Comparison of ENCODE assay signal across 11 cellular contexts in the genomic region with DNA sequence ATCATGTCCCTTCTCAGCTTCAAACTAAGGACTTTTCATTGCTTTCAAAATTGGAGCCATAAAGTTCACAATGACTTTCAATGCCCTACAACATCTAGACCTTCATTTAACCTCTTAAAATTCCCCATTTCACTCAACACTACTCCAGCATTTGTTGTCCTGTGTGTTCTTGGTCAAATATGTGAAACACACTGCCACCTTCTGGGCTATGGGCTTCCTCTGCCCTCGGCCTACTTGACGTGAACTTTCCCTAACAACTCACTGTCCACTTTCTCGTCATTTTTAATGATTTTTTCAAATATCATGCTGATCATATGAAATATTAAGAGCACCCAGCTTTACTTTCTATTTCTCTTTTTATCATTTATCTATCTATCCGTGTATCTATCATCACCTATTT.
DNase-seq lines count a peak whose midpoint lies in the region; ATAC-seq and TF ChIP-seq lines count a peak whose summit lies in the region.
"Had no signal": no experiment of that assay in that cellular context is flagged by ENCODE, and none has a peak within 500 bp of the region (broad histone marks: within the 10 kb centered on the region; RNA-seq: fewer than 3 reads in every experiment).

No MANE protein-coding gene starts in this region.

- H3K36me3 ChIP-seq in SJCRH30: no peaks in the 10 kb centered on the region
- H3K36me3 ChIP-seq: upper lobe of left lung had no signal

- H3K27me3 ChIP-seq in SJCRH30: no peaks in the 10 kb centered on the region
- H3K27me3 ChIP-seq: upper lobe of left lung had no signal

- H3K4me1 ChIP-seq in SJCRH30: no peaks in the 10 kb centered on the region
- H3K4me1 ChIP-seq: upper lobe of left lung had no signal

- DNase-seq in D341Med (ENCODE audit: low spot score) (peak; percentile 43), LNCaP clone FGC (ENCODE audit: low read depth) (peak; percentile 11), SJCRH30 (peak; percentile 41 to 66), islet precursor cell (peak; percentile 59), COR-L47 (lab: John Stamatoyannopoulos, UW) (no peak), ecto neural progenitor cell (ENCODE audit: low spot score) (no peak)
- DNase-seq: activated CD4-positive, alpha-beta T cell treated with anti-CD3 and anti-CD28 coated beads, Interleukin-2, amount 10 ng/mL, durations not matched to agents 24 days and 14 days; HCEC 1CT; upper lobe of left lung had no signal

- peak; percentile 54 for TF ChIP-seq CTCF in LNCaP clone FGC (IDR thresholded peaks at IDR 0.05; ENCODE audit: control insufficient read depth, extremely low read depth, insufficient read depth)

- H3K4me3 ChIP-seq in LNCaP clone FGC (ENCODE audit: low read depth, low read length): no peak overlapping the region
- H3K4me3 ChIP-seq in SJCRH30: no peak overlapping the region
- H3K4me3 ChIP-seq: upper lobe of left lung had no signal

- ATAC-seq in HG02973 (IDR thresholded peaks at IDR 0.05; ENCODE audit: unreplicated experiment) (no peak), HG02852 (IDR thresholded peaks at IDR 0.05; ENCODE audit: unreplicated experiment) (no peak)

- H3K9me3 ChIP-seq in SJCRH30 (replicated peaks): no peaks in the 10 kb centered on the region

- no peak overlapping the region for H3K27ac ChIP-seq in SJCRH30
- H3K27ac ChIP-seq: upper lobe of left lung had no signal

Comparison
In these comparisons a context has a peak if more than half of its experiments do, and no peak if none do; other contexts are left out.
1. DNase-seq: peak in D341Med (single experiment), LNCaP clone FGC (single experiment), SJCRH30 (2 of 2) and islet precursor cell (single experiment); none in COR-L47 (single experiment) and ecto neural progenitor cell (single experiment).